In genomic region chr2:68871159-68871764, GRCh38 we compare ENCODE assay signal across 26 cellular contexts. TPM values are rescaled to one million over a fixed set of nuclear protein-coding genes. Genes with fewer than 3 reads are reported as not detected.
DNase-seq lines count a peak whose midpoint lies in the region; ATAC-seq and TF ChIP-seq lines count a peak whose summit lies in the region.
"Had no signal": no experiment of that assay in that cellular context is flagged by ENCODE, and none has a peak within 500 bp of the region (broad histone marks: within the 10 kb centered on the region; RNA-seq: fewer than 3 reads in every experiment).

Gene BMP10, minus strand, starts transcription at chr2:68871397. Its CDS starts 39 bp downstream, at chr2:68871358.

- DNase-seq in activated CD4-positive, alpha-beta memory T cell treated with anti-CD3 and anti-CD28 coated beads, Interleukin-2, amount 10 ng/mL, durations not matched to agents 7 days and 5 days = no peak
- DNase-seq in activated CD4-positive, alpha-beta memory T cell treated with anti-CD3 and anti-CD28 coated beads for 36 hours = no peak
- DNase-seq in OCI-LY7 (ENCODE audit: low spot score) (no peak), fibroblast of villous mesenchyme (ENCODE audit: low read depth) (peak; percentile 51), neural progenitor cell (ENCODE audit: low spot score) (no peak)
- DNase-seq: 8988T; ACHN; BE2C; CD8-positive, alpha-beta memory T cell; DMS 273 treated with DMSO at 0.1 percent for 48 hours; DMS79; EL; GDM1; GOT3; HFFc6; MM.1S; NCI-H2029; NCI-H446 treated with DMSO at 0.1 percent for 48 hours; NCI-H526; OCI-M1 had no signal

- H3K9me2 ChIP-seq in OCI-LY7 (ENCODE audit: insufficient read depth, low read length) = no peaks in the 10 kb centered on the region

- H3K27ac Mint-ChIP-seq in activated CD4-positive, alpha-beta memory T cell treated with anti-CD3 and anti-CD28 coated beads, Interleukin-2, amount 10 ng/mL, durations not matched to agents 7 days and 5 days = peak within 1 kb of the TSS; percentile 5
- no peak within 1 kb of the TSS for H3K27ac Mint-ChIP-seq in activated CD4-positive, alpha-beta memory T cell treated with anti-CD3 and anti-CD28 coated beads for 36 hours
- no peak within 1 kb of the TSS for H3K27ac Mint-ChIP-seq in neural progenitor cell
- H3K27ac Mint-ChIP-seq: HFFc6 had no signal

- no peaks in the 10 kb centered on the region for H3K79me2 ChIP-seq in OCI-LY7 (ENCODE audit: insufficient read depth, low read depth, low read length)
- H3K79me2 ChIP-seq in neural progenitor cell (ENCODE audit: low read depth) = no peaks in the 10 kb centered on the region

- H3K9me3 ChIP-seq in OCI-LY7 (ENCODE audit: low read length) (no peaks in the 10 kb centered on the region), neural progenitor cell (ENCODE audit: low read depth) (no peaks in the 10 kb centered on the region)
- H3K9me3 ChIP-seq: BE2C, HAP-1 had no signal

- TF ChIP-seq CTCF in OCI-LY7 (conservative IDR thresholded peaks at IDR 0.05; ENCODE audit: low read length) (no peak), fibroblast of villous mesenchyme (IDR thresholded peaks at IDR 0.05; ENCODE audit: insufficient read depth, low read depth, low read length) (no peak), neural progenitor cell (IDR thresholded peaks at IDR 0.05) (no peak)

- CTCF ChIA-PET in activated CD4-positive, alpha-beta memory T cell treated with anti-CD3 and anti-CD28 coated beads, Interleukin-2, amount 10 ng/mL, durations not matched to agents 7 days and 5 days (lab: Charles Lee) = no interaction called here
- CTCF ChIA-PET in activated CD4-positive, alpha-beta memory T cell treated with anti-CD3 and anti-CD28 coated beads for 36 hours (lab: Charles Lee) = interaction anchor here (1.0 kb wide), 1 partner anchor 436 kb away, joined by 3 read pairs; no protein-coding TSS in a partner anchor
- CTCF ChIA-PET in OCI-LY7 (lab: Charles Lee; ENCODE audit: unreplicated experiment) = no interaction called here

- no peak within 1 kb of the TSS for H3K4me2 ChIP-seq in OCI-LY7 (ENCODE audit: low read length)
- no peak within 1 kb of the TSS for H3K4me2 ChIP-seq in neural progenitor cell
- H3K4me2 ChIP-seq: KMS-11 had no signal

- peak within 1 kb of the TSS; percentile 19; the same call in 1 of the 2 replicates for H2AFZ ChIP-seq in OCI-LY7 (ENCODE audit: low read length)
- H2AFZ ChIP-seq in neural progenitor cell (replicated peaks) = peak within 1 kb of the TSS; percentile 12

- no peaks in the 10 kb centered on the region for H3K36me3 ChIP-seq in OCI-LY7 (ENCODE audit: insufficient read depth, low read length)
- H3K36me3 ChIP-seq in neural progenitor cell = no peaks in the 10 kb centered on the region
- H3K36me3 ChIP-seq: BE2C, HAP-1 had no signal

- intact Hi-C loops in activated CD4-positive, alpha-beta memory T cell treated with anti-CD3 and anti-CD28 coated beads for 36 hours (cut with micrococcal nuclease) = no loop called here
- intact Hi-C loops in OCI-LY7 (cut with micrococcal nuclease; ENCODE audit: unreplicated experiment) = no loop called here

- no peaks in the 10 kb centered on the region for H3K27me3 ChIP-seq in neural progenitor cell
- H3K27me3 ChIP-seq: BE2C had no signal

- ATAC-seq in GM21360 (IDR thresholded peaks at IDR 0.05; ENCODE audit: unreplicated experiment) = no peak
- no peak for ATAC-seq in GM18870 (IDR thresholded peaks at IDR 0.05; ENCODE audit: unreplicated experiment)
- ATAC-seq: GM12878 had no signal

- H4K20me1 ChIP-seq in OCI-LY7 (ENCODE audit: insufficient read depth, low read length) (no peaks in the 10 kb centered on the region), neural progenitor cell (ENCODE audit: low read depth) (no peaks in the 10 kb centered on the region)

- H3K36me3 Mint-ChIP-seq in activated CD4-positive, alpha-beta memory T cell treated with anti-CD3 and anti-CD28 coated beads, Interleukin-2, amount 10 ng/mL, durations not matched to agents 7 days and 5 days (ENCODE audit: low read depth) = no peaks in the 10 kb centered on the region
- no peaks in the 10 kb centered on the region for H3K36me3 Mint-ChIP-seq in activated CD4-positive, alpha-beta memory T cell treated with anti-CD3 and anti-CD28 coated beads for 36 hours
- no peaks in the 10 kb centered on the region for H3K36me3 Mint-ChIP-seq in neural progenitor cell
- H3K36me3 Mint-ChIP-seq: CD14-positive monocyte; CD8-positive, alpha-beta memory T cell had no signal

- H3K9me3 Mint-ChIP-seq in activated CD4-positive, alpha-beta memory T cell treated with anti-CD3 and anti-CD28 coated beads, Interleukin-2, amount 10 ng/mL, durations not matched to agents 7 days and 5 days = no peaks in the 10 kb centered on the region
- no peaks in the 10 kb centered on the region for H3K9me3 Mint-ChIP-seq in activated CD4-positive, alpha-beta memory T cell treated with anti-CD3 and anti-CD28 coated beads for 36 hours
- H3K9me3 Mint-ChIP-seq in neural progenitor cell = no peaks in the 10 kb centered on the region
- H3K9me3 Mint-ChIP-seq: CD14-positive monocyte; CD8-positive, alpha-beta memory T cell; HFFc6 had no signal

- no peaks in the 10 kb centered on the region for H3K4me1 ChIP-seq in OCI-LY7 (ENCODE audit: insufficient read depth, low read length, poor library complexity, severe bottlenecking)
- no peaks in the 10 kb centered on the region for H3K4me1 ChIP-seq in neural progenitor cell
- H3K4me1 ChIP-seq: BE2C, HAP-1 had no signal

- H3K4me3 ChIP-seq in OCI-LY7 (ENCODE audit: low read depth, low read length, poor library complexity, severe bottlenecking) = no peak within 1 kb of the TSS
- H3K4me3 ChIP-seq in fibroblast of villous mesenchyme (ENCODE audit: low read depth, low read length) = no peak within 1 kb of the TSS
- no peak within 1 kb of the TSS for H3K4me3 ChIP-seq in neural progenitor cell
- H3K4me3 ChIP-seq: GM12878, HAP-1 had no signal

- H3K4me1 Mint-ChIP-seq in activated CD4-positive, alpha-beta memory T cell treated with anti-CD3 and anti-CD28 coated beads, Interleukin-2, amount 10 ng/mL, durations not matched to agents 7 days and 5 days = peaks cover 8% of the 10 kb centered on the region
- peaks cover 5% of the 10 kb centered on the region for H3K4me1 Mint-ChIP-seq in activated CD4-positive, alpha-beta memory T cell treated with anti-CD3 and anti-CD28 coated beads for 36 hours (ENCODE audit: low read depth)
- H3K4me1 Mint-ChIP-seq in neural progenitor cell = no peaks in the 10 kb centered on the region
- H3K4me1 Mint-ChIP-seq: CD8-positive, alpha-beta memory T cell had no signal

- H3K27ac ChIP-seq in OCI-LY7 (ENCODE audit: low read depth, low read length, poor library complexity, severe bottlenecking) (no peak within 1 kb of the TSS), neural progenitor cell (no peak within 1 kb of the TSS)
- H3K27ac ChIP-seq: KMS-11 had no signal

- H3K27me3 Mint-ChIP-seq in activated CD4-positive, alpha-beta memory T cell treated with anti-CD3 and anti-CD28 coated beads, Interleukin-2, amount 10 ng/mL, durations not matched to agents 7 days and 5 days = peaks cover 4% of the 10 kb centered on the region
- H3K27me3 Mint-ChIP-seq in activated CD4-positive, alpha-beta memory T cell treated with anti-CD3 and anti-CD28 coated beads for 36 hours = peaks cover 2% of the 10 kb centered on the region
- peaks cover 2% of the 10 kb centered on the region for H3K27me3 Mint-ChIP-seq in neural progenitor cell (ENCODE audit: insufficient read depth, low read depth)

- POLR2A ChIA-PET in activated CD4-positive, alpha-beta memory T cell treated with anti-CD3 and anti-CD28 coated beads, Interleukin-2, amount 10 ng/mL, durations not matched to agents 7 days and 5 days (lab: Charles Lee) = interaction anchor here (0.6 kb wide), 1 partner anchor 204 kb away, joined by 4 read pairs; no protein-coding TSS in a partner anchor
- POLR2A ChIA-PET in activated CD4-positive, alpha-beta memory T cell treated with anti-CD3 and anti-CD28 coated beads for 36 hours (lab: Charles Lee) = no interaction called here
- POLR2A ChIA-PET in OCI-LY7 (lab: Charles Lee) = interaction anchor here (1.9 kb wide), 1 partner anchor 12 kb away, joined by 5 read pairs; no protein-coding TSS in a partner anchor

- no peak within 1 kb of the TSS for H3K4me3 Mint-ChIP-seq in activated CD4-positive, alpha-beta memory T cell treated with anti-CD3 and anti-CD28 coated beads, Interleukin-2, amount 10 ng/mL, durations not matched to agents 7 days and 5 days
- no peak within 1 kb of the TSS for H3K4me3 Mint-ChIP-seq in activated CD4-positive, alpha-beta memory T cell treated with anti-CD3 and anti-CD28 coated beads for 36 hours
- H3K4me3 Mint-ChIP-seq in neural progenitor cell = no peak within 1 kb of the TSS
- H3K4me3 Mint-ChIP-seq: CD14-positive monocyte; CD8-positive, alpha-beta memory T cell; HFFc6 had no signal

- H3F3A ChIP-seq in neural progenitor cell (ENCODE audit: low read depth) = no peaks in the 10 kb centered on the region

- BruUV-seq in OCI-LY7 (replicated peaks; lab: Mats Ljungman, UMichigan) = no TSS peak

- H3K9ac ChIP-seq in neural progenitor cell = no peak within 1 kb of the TSS
- H3K9ac ChIP-seq: KMS-11 had no signal

RNA-seq across cellular contexts. Expression of gene BMP10, which starts in this region (rescaled TPM):
- under 1 TPM in 1 of 2 experiments, not detected in 1; 0.18 TPM for total RNA-seq in activated CD4-positive, alpha-beta memory T cell treated with anti-CD3 and anti-CD28 coated beads, Interleukin-2, amount 10 ng/mL, durations not matched to agents 7 days and 5 days
- not detected for total RNA-seq in activated CD4-positive, alpha-beta memory T cell treated with anti-CD3 and anti-CD28 coated beads for 36 hours
- not detected in 2 replicates for total RNA-seq in OCI-LY7 (2014; rRNA removed; shearing (Covaris generic))
- total RNA-seq in OCI-LY7 (2022) (not detected in 2 replicates), fibroblast of villous mesenchyme (not detected in 2 replicates), neural progenitor cell (ENCODE audit: low replicate concordance) (not detected in 2 replicates)
- total RNA-seq: CD8-positive, alpha-beta memory T cell; GM12878; HFFc6 had no signal

Comparison
In these comparisons a context has a peak if more than half of its experiments do, and no peak if none do; other contexts are left out.
1. Peak in DNase-seq in fibroblast of villous mesenchyme; RNA of the gene not detected or under 1 TPM.